ENCODE assay signal across 8 cellular contexts in genomic region chr10:1056326-1057105, GRCh38. TPM values are rescaled to one million over a fixed set of nuclear protein-coding genes. Genes with fewer than 3 reads are reported as not detected.
DNase-seq lines count a peak whose midpoint lies in the region; ATAC-seq and TF ChIP-seq lines count a peak whose summit lies in the region.

A gene with protein sequence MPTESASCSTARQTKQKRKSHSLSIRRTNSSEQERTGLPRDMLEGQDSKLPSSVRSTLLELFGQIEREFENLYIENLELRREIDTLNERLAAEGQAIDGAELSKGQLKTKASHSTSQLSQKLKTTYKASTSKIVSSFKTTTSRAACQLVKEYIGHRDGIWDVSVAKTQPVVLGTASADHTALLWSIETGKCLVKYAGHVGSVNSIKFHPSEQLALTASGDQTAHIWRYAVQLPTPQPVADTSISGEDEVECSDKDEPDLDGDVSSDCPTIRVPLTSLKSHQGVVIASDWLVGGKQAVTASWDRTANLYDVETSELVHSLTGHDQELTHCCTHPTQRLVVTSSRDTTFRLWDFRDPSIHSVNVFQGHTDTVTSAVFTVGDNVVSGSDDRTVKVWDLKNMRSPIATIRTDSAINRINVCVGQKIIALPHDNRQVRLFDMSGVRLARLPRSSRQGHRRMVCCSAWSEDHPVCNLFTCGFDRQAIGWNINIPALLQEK (plus strand): TSS chr10:1056385. CDS start chr10:1072156, 15,771 bp downstream.

- H3K27me3 ChIP-seq in OCI-LY1 (ENCODE audit: insufficient read depth, low read length) (no peaks in the 10 kb centered on the region), mucosa of rectum (ENCODE audit: control insufficient read depth in 2 of 2, insufficient read depth in 2 of 2, low read length in 2 of 2) (no peaks in the 10 kb centered on the region)

- no peaks in the 10 kb centered on the region for H3K9me2 ChIP-seq in OCI-LY1 (ENCODE audit: low read depth, low read length)

- no peak for TF ChIP-seq CTCF in OCI-LY1 (IDR thresholded peaks at IDR 0.05; ENCODE audit: low read length)
- no peak for TF ChIP-seq CTCF in epithelial cell of proximal tubule (conservative IDR thresholded peaks at IDR 0.05; ENCODE audit: low read depth, low read length)

- H2AFZ ChIP-seq in OCI-LY1 (ENCODE audit: low read length) = no peak within 1 kb of the TSS

- H3K9ac ChIP-seq in OCI-LY1 (ENCODE audit: low read length) (peak within 1 kb of the TSS; percentile 95), mucosa of rectum (ENCODE audit: low read depth in 1 of 2, low read length in 2 of 2) (peak within 1 kb of the TSS; percentile 96 to 97)

- H3K9me3 ChIP-seq in OCI-LY1 (ENCODE audit: low read length) (no peaks in the 10 kb centered on the region), mucosa of rectum (ENCODE audit: control insufficient read depth in 2 of 2, low read length in 2 of 2) (no peaks in the 10 kb centered on the region)

- H3K4me3 ChIP-seq in OCI-LY1 (ENCODE audit: low read depth, low read length, poor library complexity, severe bottlenecking) (peak within 1 kb of the TSS; percentile 91), epithelial cell of proximal tubule (ENCODE audit: low read depth, low read length) (peak within 1 kb of the TSS; percentile 90), mucosa of rectum (ENCODE audit: low read length in 2 of 2) (peak within 1 kb of the TSS; percentile 97 to 98)

- H3K27ac ChIP-seq in OCI-LY1 (ENCODE audit: low read depth, low read length, poor library complexity, severe bottlenecking) (peak within 1 kb of the TSS; percentile 85), mucosa of rectum (ENCODE audit: low read depth in 2 of 2, low read length in 2 of 2) (peak within 1 kb of the TSS; percentile 95 to 98)

- peaks cover 53% of the 10 kb centered on the region for H3K79me2 ChIP-seq in OCI-LY1 (ENCODE audit: insufficient read depth, low read length)

- H3K4me1 ChIP-seq in OCI-LY1 (ENCODE audit: insufficient read depth, low read length, severe bottlenecking) (peaks cover 37% of the 10 kb centered on the region), mucosa of rectum (ENCODE audit: control insufficient read depth in 2 of 2, insufficient read depth in 2 of 2, low read length in 2 of 2) (peaks cover 16 to 20% of the 10 kb centered on the region in 2 donors)

- ATAC-seq in GM19438 (IDR thresholded peaks at IDR 0.05; ENCODE audit: low read depth, unreplicated experiment) (peak; percentile 93), HG03565 (IDR thresholded peaks at IDR 0.05; ENCODE audit: unreplicated experiment) (peak; percentile 85)

- DNase-seq in COLO668 (lab: John Stamatoyannopoulos, UW; ENCODE audit: unreplicated experiment) = peak; percentile 78
- DNase-seq in activated T-cell treated with anti-CD3 and anti-CD28 coated beads for 24 hours (ENCODE audit: low read depth) = peak; percentile 85
- no peak for DNase-seq in epithelial cell of proximal tubule (ENCODE audit: low read depth)
- DNase-seq in stimulated activated CD8-positive, alpha-beta memory T cell treated with anti-CD3 and anti-CD28 coated beads, Interleukin-4, amount 100 ng/mL, for 4 hours (ENCODE audit: low read depth in 2 of 2, low spot score in 1 of 2) = peak; percentile 77 to 79

- no peaks in the 10 kb centered on the region; the same call in 1 of the 2 replicates for H3F3A ChIP-seq in OCI-LY1 (ENCODE audit: insufficient read depth, low read length)

- H3K4me2 ChIP-seq in OCI-LY1 (ENCODE audit: low read length) = peak within 1 kb of the TSS; percentile 78

- H3K36me3 ChIP-seq in OCI-LY1 (ENCODE audit: insufficient read depth, low read length) (peaks cover 56% of the 10 kb centered on the region), mucosa of rectum (ENCODE audit: control insufficient read depth in 2 of 2, insufficient read depth in 2 of 2, low read length in 2 of 2) (peaks cover 0 to 21% of the 10 kb centered on the region in 2 donors)

- no peaks in the 10 kb centered on the region for H4K20me1 ChIP-seq in OCI-LY1 (ENCODE audit: insufficient read depth, low read length)

RNA-seq across cellular contexts. Expression of the gene that starts here (rescaled TPM):
- total RNA-seq in epithelial cell of proximal tubule = 9.8 and 10.6 TPM in 2 replicates
